ENCODE assay signal across 9 cellular contexts in the genomic region with DNA sequence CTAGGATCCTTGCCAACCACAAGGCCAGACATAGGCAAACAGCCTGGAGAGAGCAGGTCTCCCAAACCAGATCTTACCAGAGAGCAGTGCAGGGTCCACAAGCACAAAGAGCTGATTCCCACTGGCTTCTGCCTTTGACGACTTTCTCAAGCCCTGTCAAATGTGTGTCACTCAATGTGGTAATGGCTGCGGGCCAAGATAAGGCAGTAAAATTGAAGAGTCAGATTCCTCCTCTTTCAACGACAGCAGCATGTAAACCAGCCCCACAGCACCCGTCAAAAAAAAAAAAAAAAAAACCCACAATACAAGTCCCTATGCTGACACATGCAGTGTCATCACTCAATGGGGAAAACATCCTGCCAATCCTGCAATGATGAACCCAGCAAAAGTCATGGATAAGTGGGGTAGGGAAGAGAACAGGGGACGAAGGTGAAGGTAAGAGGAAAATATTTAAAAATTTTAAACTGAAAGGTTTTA. TPM values are rescaled to one million over a fixed set of nuclear protein-coding genes. Genes with fewer than 3 reads are reported as not detected.
A peak's percentile ranks its signal among the peaks of the same experiment; 100 is the strongest.
DNase-seq lines count a peak whose midpoint lies in the region; ATAC-seq, FAIRE-seq and TF ChIP-seq lines count a peak whose summit lies in the region.
"Had no signal": no experiment of that assay in that cellular context is flagged by ENCODE, and none has a peak within 500 bp of the region (broad histone marks: within the 10 kb centered on the region; RNA-seq: fewer than 3 reads in every experiment).

A gene with protein sequence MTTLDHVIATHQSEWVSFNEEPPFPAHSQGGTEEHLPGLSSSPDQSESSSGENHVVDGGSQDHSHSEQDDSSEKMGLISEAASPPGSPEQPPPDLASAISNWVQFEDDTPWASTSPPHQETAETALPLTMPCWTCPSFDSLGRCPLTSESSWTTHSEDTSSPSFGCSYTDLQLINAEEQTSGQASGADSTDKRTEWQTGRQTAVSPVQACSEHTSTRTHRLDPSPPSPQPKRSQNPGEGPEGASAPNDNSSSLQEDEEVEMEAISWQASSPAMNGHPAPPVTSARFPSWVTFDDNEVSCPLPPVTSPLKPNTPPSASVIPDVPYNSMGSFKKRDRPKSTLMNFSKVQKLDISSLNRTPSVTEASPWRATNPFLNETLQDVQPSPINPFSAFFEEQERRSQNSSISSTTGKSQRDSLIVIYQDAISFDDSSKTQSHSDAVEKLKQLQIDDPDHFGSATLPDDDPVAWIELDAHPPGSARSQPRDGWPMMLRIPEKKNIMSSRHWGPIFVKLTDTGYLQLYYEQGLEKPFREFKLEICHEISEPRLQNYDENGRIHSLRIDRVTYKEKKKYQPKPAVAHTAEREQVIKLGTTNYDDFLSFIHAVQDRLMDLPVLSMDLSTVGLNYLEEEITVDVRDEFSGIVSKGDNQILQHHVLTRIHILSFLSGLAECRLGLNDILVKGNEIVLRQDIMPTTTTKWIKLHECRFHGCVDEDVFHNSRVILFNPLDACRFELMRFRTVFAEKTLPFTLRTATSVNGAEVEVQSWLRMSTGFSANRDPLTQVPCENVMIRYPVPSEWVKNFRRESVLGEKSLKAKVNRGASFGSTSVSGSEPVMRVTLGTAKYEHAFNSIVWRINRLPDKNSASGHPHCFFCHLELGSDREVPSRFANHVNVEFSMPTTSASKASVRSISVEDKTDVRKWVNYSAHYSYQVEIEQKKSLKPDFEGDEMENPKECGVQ (minus strand): TSS at position 123 of the 477 bp plus-strand sequence. CDS start 1,942 bp downstream, outside the sequence.

- peak within 1 kb of the TSS; percentile 49 for H3K9ac ChIP-seq in keratinocyte (ENCODE audit: control insufficient read depth, extremely low read depth, insufficient read depth, low read length)

- peaks cover 12% of the 10 kb centered on the region for H3K27me3 Mint-ChIP-seq in activated T-helper 17 cell treated with anti-CD3 and anti-CD28 coated beads, Interleukin-2, amount 50 U/mL, for 72 hours

- H3K27ac ChIP-seq in keratinocyte (ENCODE audit: control insufficient read depth, insufficient read depth, low read length) (peak within 1 kb of the TSS; percentile 93), suprapubic skin (peak within 1 kb of the TSS; percentile 89)

- H2AFZ ChIP-seq in keratinocyte (ENCODE audit: control insufficient read depth, low read length) = no peak within 1 kb of the TSS

- no peaks in the 10 kb centered on the region for H3K36me3 Mint-ChIP-seq in activated T-helper 17 cell treated with anti-CD3 and anti-CD28 coated beads, Interleukin-2, amount 50 U/mL, for 72 hours (ENCODE audit: low read depth)

- no peaks in the 10 kb centered on the region for H3K9me3 ChIP-seq in keratinocyte (ENCODE audit: control insufficient read depth, low read depth, low read length)
- H3K9me3 ChIP-seq in suprapubic skin = no peaks in the 10 kb centered on the region

- no peak for TF ChIP-seq POLR2A in suprapubic skin (IDR thresholded peaks at IDR 0.05)

- no peaks in the 10 kb centered on the region for H3K9me1 ChIP-seq in keratinocyte (ENCODE audit: control insufficient read depth, extremely low read depth, insufficient read depth, low read length)

- peaks cover 8% of the 10 kb centered on the region for H3K9me3 Mint-ChIP-seq in activated T-helper 17 cell treated with anti-CD3 and anti-CD28 coated beads, Interleukin-2, amount 50 U/mL, for 72 hours

- H3K4me1 ChIP-seq in keratinocyte (ENCODE audit: control insufficient read depth, extremely low read depth, insufficient read depth, low read length) = peaks cover 44% of the 10 kb centered on the region
- peaks cover 44% of the 10 kb centered on the region for H3K4me1 ChIP-seq in suprapubic skin

- ATAC-seq in activated T-helper 17 cell treated with anti-CD3 and anti-CD28 coated beads, Interleukin-2, amount 50 U/mL, for 72 hours (replicated peaks) = peak; percentile 73
- ATAC-seq in GM21723 (IDR thresholded peaks at IDR 0.05; ENCODE audit: unreplicated experiment) (no peak), GM21717 (IDR thresholded peaks at IDR 0.05; ENCODE audit: unreplicated experiment) (no peak)

- FAIRE-seq in keratinocyte (lab: Jason Lieb, UNC) = no peak

- H3K27me3 ChIP-seq in keratinocyte (ENCODE audit: control insufficient read depth, extremely low read depth, insufficient read depth, low read length) = no peaks in the 10 kb centered on the region
- H3K27me3 ChIP-seq in suprapubic skin = no peaks in the 10 kb centered on the region

- peak within 1 kb of the TSS in 2 of 3 experiments; percentile 17 to 39 for H3K4me3 ChIP-seq in keratinocyte (ENCODE audit: control insufficient read depth in 2 of 3, extremely low read depth in 1 of 3, insufficient read depth in 2 of 3, low read depth in 1 of 3, low read length in 3 of 3)
- H3K4me3 ChIP-seq in suprapubic skin = no peak within 1 kb of the TSS

- DNase-seq in GDM1 (lab: John Stamatoyannopoulos, UW) (peak; percentile 61), NCI-H1105 treated with DMSO at 0.1 percent for 48 hours (lab: John Stamatoyannopoulos, UW) (peak; percentile 92), keratinocyte (ENCODE audit: low read depth, low spot score) (peak; percentile 88), suprapubic skin (ENCODE audit: low spot score in 2 of 2) (peak in 1 of 2 donors; percentile 76), NCI-H2081 treated with DMSO at 0.1 percent for 48 hours (lab: John Stamatoyannopoulos, UW) (no peak)

- peak within 1 kb of the TSS; percentile 28 for H3K4me3 Mint-ChIP-seq in activated T-helper 17 cell treated with anti-CD3 and anti-CD28 coated beads, Interleukin-2, amount 50 U/mL, for 72 hours

- no peak for TF ChIP-seq CTCF in keratinocyte (optimal IDR thresholded peaks at IDR 0.05 in 1 of 3, IDR thresholded peaks at IDR 0.05 in 1 of 3, conservative IDR thresholded peaks at IDR 0.05 in 1 of 3; ENCODE audit: extremely low read depth in 1 of 3, insufficient read depth in 2 of 3, low read length in 3 of 3)
- no peak for TF ChIP-seq CTCF in suprapubic skin (IDR thresholded peaks at IDR 0.05)

- peak within 1 kb of the TSS; percentile 61 for H3K27ac Mint-ChIP-seq in activated T-helper 17 cell treated with anti-CD3 and anti-CD28 coated beads, Interleukin-2, amount 50 U/mL, for 72 hours

- dilution Hi-C loops in keratinocyte (cut with MboI; ENCODE audit: extremely low pct_ligation_motif_present, low sequenced_read_pairs) = no loop called here

- H4K20me1 ChIP-seq in keratinocyte (ENCODE audit: control insufficient read depth, extremely low read depth, insufficient read depth, low read length) = no peaks in the 10 kb centered on the region

- no peaks in the 10 kb centered on the region for H3K79me2 ChIP-seq in keratinocyte (ENCODE audit: control insufficient read depth, insufficient read depth, low read length)

- TF ChIP-seq EP300 in suprapubic skin (IDR thresholded peaks at IDR 0.05) = no peak

- H3K4me2 ChIP-seq in keratinocyte (ENCODE audit: control insufficient read depth, extremely low read depth, insufficient read depth, low read depth, low read length) = peak within 1 kb of the TSS; percentile 92

- H3K4me1 Mint-ChIP-seq in activated T-helper 17 cell treated with anti-CD3 and anti-CD28 coated beads, Interleukin-2, amount 50 U/mL, for 72 hours = peaks cover 15% of the 10 kb centered on the region

- 29% methylated on average over 5 of the region's 5 CpGs for WGBS in suprapubic skin

- H3K36me3 ChIP-seq in keratinocyte (ENCODE audit: control insufficient read depth in 2 of 2, extremely low read depth in 1 of 2, insufficient read depth in 2 of 2, low read length in 2 of 2) (peaks cover 2 to 6% of the 10 kb centered on the region in 2 experiments), suprapubic skin (no peaks in the 10 kb centered on the region)

RNA-seq across cellular contexts. Expression of the gene that starts here (rescaled TPM):
- 1 to 10 TPM in 1 of 2 donors, under 1 TPM in 1; 0.64 to 1.5 TPM for total RNA-seq in activated T-helper 17 cell treated with anti-CD3 and anti-CD28 coated beads, Interleukin-2, amount 50 U/mL, for 72 hours
- polyA plus RNA-seq in keratinocyte = 82.3 to 103 TPM (median 103 TPM) in 3 replicates
- polyA plus RNA-seq in keratinocyte (2011; ENCODE audit: low read depth) = 12.9 TPM
- 48.4 and 74.3 TPM in 2 replicates for polyA plus RNA-seq in keratinocyte (2011; cell fraction: cytosol; rRNA removed)
- polyA plus RNA-seq in keratinocyte (2011; cell fraction: nucleus; rRNA removed) = 118 and 122 TPM in 2 replicates
- 25.6 and 53.0 TPM in 2 replicates for polyA plus RNA-seq in keratinocyte (2012; ENCODE audit: low replicate concordance)
- polyA minus RNA-seq in keratinocyte = 265 to 559 TPM (median 447 TPM) in 3 replicates
- polyA minus RNA-seq in keratinocyte (2011; cell fraction: cytosol; rRNA and poly(A)+ RNA removed) = 273 TPM
- 304 and 525 TPM in 2 replicates for polyA minus RNA-seq in keratinocyte (2011; cell fraction: nucleus; rRNA and poly(A)+ RNA removed)
- total RNA-seq in suprapubic skin = 10 to 100 TPM; 19.1 to 39.5 (median 22.8) TPM
- total RNA-seq: IMR-90 had no signal
- polyA plus RNA-seq: IMR-90 had no signal

Comparison
In these comparisons a context has a peak if more than half of its experiments do, and no peak if none do; other contexts are left out.
1. RNA of the gene that starts here (total RNA-seq): 19.1 to 39.5 TPM in suprapubic skin; 0.64 to 1.5 TPM in activated T-helper 17 cell treated with anti-CD3 and anti-CD28 coated beads, Interleukin-2, amount 50 U/mL, for 72 hours; every median in the first group is over 4 times any median in the second.